In genomic region chr12:54017027-54017788, GRCh38 we compare ENCODE assay signal across 1 cellular context.
TF ChIP-seq lines count a peak whose summit lies in the region.

No MANE protein-coding gene starts in this region.

TF ChIP-seq in IMR-90, 13 proteins besides CTCF, POLR2A, EP300 and RAD21 (continued from another document):
- TF ChIP-seq BHLHE40 (IDR thresholded peaks at IDR 0.05; ENCODE audit: low read depth, low read length) (no peak), SMC3 (IDR thresholded peaks at IDR 0.05; ENCODE audit: low read depth, low read length) (no peak), RFX5 (IDR thresholded peaks at IDR 0.05; ENCODE audit: low read depth, low read length) (no peak), RCOR1 (IDR thresholded peaks at IDR 0.05; ENCODE audit: insufficient replicate concordance, low read length) (no peak)
